In genomic region chr16:81610144-81610842, GRCh38 we compare ENCODE assay signal across 9 cellular contexts.
DNase-seq lines count a peak whose midpoint lies in the region; ATAC-seq and TF ChIP-seq lines count a peak whose summit lies in the region.
"Had no signal": no experiment of that assay in that cellular context is flagged by ENCODE, and none has a peak within 500 bp of the region (broad histone marks: within the 10 kb centered on the region; RNA-seq: fewer than 3 reads in every experiment).

No MANE protein-coding gene starts in this region.

- H3K4me3 ChIP-seq in Peyer's patch, result peak overlapping the region in 2 of 4 donors; percentile 11 to 15
- no peak overlapping the region for H3K4me3 ChIP-seq in mucosa of descending colon
- no peak overlapping the region for H3K4me3 ChIP-seq in uterus

- H3K36me3 ChIP-seq in Peyer's patch (peaks cover 0 to 20% (median 0%) of the 10 kb centered on the region in 3 donors), mucosa of descending colon (ENCODE audit: low read depth) (no peaks in the 10 kb centered on the region), uterus (no peaks in the 10 kb centered on the region)

- DNase-seq in Peyer's patch (peak in 2 of 3 donors; percentile 70 to 74), fibroblast of gingiva (ENCODE audit: low read depth) (peak; percentile 66), mucosa of descending colon (peak; percentile 56 to 74 (median 70)), uterus (peak; percentile 66 to 83), NCI-H82 (lab: John Stamatoyannopoulos, UW) (no peak), T1000 (lab: John Stamatoyannopoulos, UW) (no peak), HT-29 (ENCODE audit: low spot score) (no peak), GM10266 (ENCODE audit: extremely low spot score) (no peak)
- DNase-seq: cerebellar nuclear complex had no signal

- peak overlapping the region in 3 of 4 donors; percentile 36 to 53 (median 46) for H3K27ac ChIP-seq in Peyer's patch
- peak overlapping the region; percentile 54 to 79 for H3K27ac ChIP-seq in uterus

- no peaks in the 10 kb centered on the region for H3K9me3 ChIP-seq in Peyer's patch
- no peaks in the 10 kb centered on the region for H3K9me3 ChIP-seq in mucosa of descending colon
- H3K9me3 ChIP-seq in uterus, result no peaks in the 10 kb centered on the region

- TF ChIP-seq POLR2A in Peyer's patch (IDR thresholded peaks at IDR 0.05) (no peak), uterus (IDR thresholded peaks at IDR 0.05) (no peak)

- no peaks in the 10 kb centered on the region for H3K27me3 ChIP-seq in Peyer's patch
- no peaks in the 10 kb centered on the region for H3K27me3 ChIP-seq in uterus

- peaks cover 0 to 30% (median 6%) of the 10 kb centered on the region in 4 donors for H3K4me1 ChIP-seq in Peyer's patch
- no peaks in the 10 kb centered on the region for H3K4me1 ChIP-seq in mucosa of descending colon (ENCODE audit: low read depth)
- H3K4me1 ChIP-seq in uterus, result peaks cover 0 to 7% of the 10 kb centered on the region in 2 donors

- no peak for TF ChIP-seq CTCF in Peyer's patch (IDR thresholded peaks at IDR 0.05)
- no peak for TF ChIP-seq CTCF in mucosa of descending colon (IDR thresholded peaks at IDR 0.05)
- TF ChIP-seq CTCF in uterus (IDR thresholded peaks at IDR 0.05), result no peak
- no peak for TF ChIP-seq CTCF in GM10266 (IDR thresholded peaks at IDR 0.05; ENCODE audit: control insufficient read depth, insufficient read depth, low read depth, missing control alignments)

- ATAC-seq in mucosa of descending colon, result peak; percentile 46

- intact Hi-C loops in mucosa of descending colon (cut with DNase I, micrococcal nuclease), result no loop called here
- intact Hi-C loops in uterus (cut with DNase I; ENCODE audit: low total_unique reads), result no loop called here

Comparison
In these comparisons a context has a peak if more than half of its experiments do, and no peak if none do; other contexts are left out.
1. DNase-seq: peak in Peyer's patch (2 of 3), fibroblast of gingiva (single experiment), mucosa of descending colon (3 of 3) and uterus (2 of 2); none in NCI-H82 (single experiment), T1000 (single experiment), HT-29 (single experiment) and GM10266 (single experiment).